In genomic region chr6:3041147-3041546, GRCh38 we compare ENCODE assay signal across 27 cellular contexts.
"Had no signal": no experiment of that assay in that cellular context is flagged by ENCODE, and none has a peak within 500 bp of the region (broad histone marks: within the 10 kb centered on the region; RNA-seq: fewer than 3 reads in every experiment).

No MANE protein-coding gene starts in this region.

- H3K27ac Mint-ChIP-seq: activated CD4-positive, alpha-beta memory T cell treated with anti-CD3 and anti-CD28 coated beads, Interleukin-2, amount 10 ng/mL, durations not matched to agents 7 days and 5 days; activated CD4-positive, alpha-beta T cell treated with anti-CD3 and anti-CD28 coated beads, Interleukin-2, amount 10 ng/mL, durations not matched to agents 7 days and 5 days; activated naive CD4-positive, alpha-beta T cell treated with anti-CD3 and anti-CD28 coated beads for 36 hours; activated naive CD4-positive, alpha-beta T cell treated with anti-CD3 and anti-CD28 coated beads, Interleukin-2, amount 50 U/mL, for 24 hours; activated naive CD8-positive, alpha-beta T cell treated with anti-CD3 and anti-CD28 coated beads for 36 hours; activated naive CD8-positive, alpha-beta T cell treated with anti-CD3 and anti-CD28 coated beads, Interleukin-2, amount 50 U/mL, for 24 hours; activated T-helper 17 cell treated with anti-CD3 and anti-CD28 coated beads, Interleukin-2, amount 50 U/mL, for 72 hours; brain; WTC11 had no signal

- H3K9me3 Mint-ChIP-seq: activated CD4-positive, alpha-beta memory T cell treated with anti-CD3 and anti-CD28 coated beads, Interleukin-2, amount 10 ng/mL, durations not matched to agents 7 days and 5 days; activated CD4-positive, alpha-beta T cell treated with anti-CD3 and anti-CD28 coated beads, Interleukin-2, amount 10 ng/mL, durations not matched to agents 7 days and 5 days; activated naive CD4-positive, alpha-beta T cell treated with anti-CD3 and anti-CD28 coated beads for 36 hours; activated naive CD4-positive, alpha-beta T cell treated with anti-CD3 and anti-CD28 coated beads, Interleukin-2, amount 50 U/mL, for 24 hours; activated naive CD8-positive, alpha-beta T cell treated with anti-CD3 and anti-CD28 coated beads for 36 hours; activated naive CD8-positive, alpha-beta T cell treated with anti-CD3 and anti-CD28 coated beads, Interleukin-2, amount 50 U/mL, for 24 hours; activated T-cell treated with anti-CD3 and anti-CD28 coated beads, Interleukin-2, amount 50 U/mL, for 4 hours; activated T-helper 17 cell treated with anti-CD3 and anti-CD28 coated beads, Interleukin-2, amount 50 U/mL, for 72 hours; WTC11 had no signal

- H3K4me1 ChIP-seq: ascending aorta, breast epithelium, colonic mucosa, foreskin keratinocyte had no signal

- DNase-seq: activated CD4-positive, alpha-beta memory T cell treated with anti-CD3 and anti-CD28 coated beads, Interleukin-2, amount 10 ng/mL, durations not matched to agents 7 days and 5 days; activated CD4-positive, alpha-beta T cell treated with anti-CD3 and anti-CD28 coated beads for 1 hour; activated CD4-positive, alpha-beta T cell treated with anti-CD3 and anti-CD28 coated beads for 4 hours; activated CD4-positive, alpha-beta T cell treated with anti-CD3 and anti-CD28 coated beads, Interleukin-2, amount 10 ng/mL, durations not matched to agents 7 days and 5 days; activated CD4-positive, alpha-beta T cell treated with anti-CD3 and anti-CD28 coated beads, Interleukin-2, amount 50 U/mL, for 4 hours; activated effector memory CD4-positive, alpha-beta T cell treated with Interleukin-2 at 50 U/mL for 16 hours; activated gamma-delta T cell treated with Interleukin-2 at 50 U/mL for 16 hours; activated naive CD4-positive, alpha-beta T cell treated with anti-CD3 and anti-CD28 coated beads for 36 hours; activated naive CD8-positive, alpha-beta T cell treated with anti-CD3 and anti-CD28 coated beads for 36 hours; activated naive CD8-positive, alpha-beta T cell treated with anti-CD3 and anti-CD28 coated beads, Interleukin-2, amount 50 U/mL, for 24 hours; activated T-cell treated with anti-CD3 and anti-CD28 coated beads, Interleukin-2, amount 50 U/mL, for 4 hours; central memory CD4-positive, alpha-beta T cell; cerebellar nuclear complex; colonic mucosa; effector CD8-positive, alpha-beta T cell; erythroblast; foreskin keratinocyte; gastrocnemius medialis; T-helper 2 cell had no signal

- H3K27me3 ChIP-seq: ascending aorta, breast epithelium, cardiac muscle cell, colonic mucosa, esophagus muscularis mucosa, foreskin keratinocyte, gastrocnemius medialis had no signal

- H3K36me3 ChIP-seq: ascending aorta, breast epithelium, cardiac muscle cell, colonic mucosa, esophagus muscularis mucosa, gastrocnemius medialis had no signal

- H3K9me3 ChIP-seq: ascending aorta, breast epithelium, colonic mucosa, esophagus muscularis mucosa, gastrocnemius medialis had no signal

- H3K36me3 Mint-ChIP-seq: activated naive CD4-positive, alpha-beta T cell treated with anti-CD3 and anti-CD28 coated beads, Interleukin-2, amount 50 U/mL, for 24 hours; activated naive CD8-positive, alpha-beta T cell treated with anti-CD3 and anti-CD28 coated beads for 36 hours; brain; WTC11 had no signal

- H3K27ac ChIP-seq: ascending aorta, breast epithelium, colonic mucosa, esophagus muscularis mucosa, foreskin keratinocyte, gastrocnemius medialis had no signal

- H3K4me1 Mint-ChIP-seq: activated CD4-positive, alpha-beta T cell treated with anti-CD3 and anti-CD28 coated beads, Interleukin-2, amount 10 ng/mL, durations not matched to agents 7 days and 5 days; activated naive CD4-positive, alpha-beta T cell treated with anti-CD3 and anti-CD28 coated beads, Interleukin-2, amount 50 U/mL, for 24 hours; activated T-helper 17 cell treated with anti-CD3 and anti-CD28 coated beads, Interleukin-2, amount 50 U/mL, for 72 hours had no signal

- H3K4me3 ChIP-seq: ascending aorta, breast epithelium, cardiac muscle cell, colonic mucosa, esophagus muscularis mucosa, gastrocnemius medialis had no signal

- H3K4me3 Mint-ChIP-seq: activated CD4-positive, alpha-beta memory T cell treated with anti-CD3 and anti-CD28 coated beads, Interleukin-2, amount 10 ng/mL, durations not matched to agents 7 days and 5 days; activated CD4-positive, alpha-beta T cell treated with anti-CD3 and anti-CD28 coated beads, Interleukin-2, amount 10 ng/mL, durations not matched to agents 7 days and 5 days; activated naive CD4-positive, alpha-beta T cell treated with anti-CD3 and anti-CD28 coated beads for 36 hours; activated naive CD4-positive, alpha-beta T cell treated with anti-CD3 and anti-CD28 coated beads, Interleukin-2, amount 50 U/mL, for 24 hours; activated naive CD8-positive, alpha-beta T cell treated with anti-CD3 and anti-CD28 coated beads for 36 hours; activated naive CD8-positive, alpha-beta T cell treated with anti-CD3 and anti-CD28 coated beads, Interleukin-2, amount 50 U/mL, for 24 hours; activated T-cell treated with anti-CD3 and anti-CD28 coated beads, Interleukin-2, amount 50 U/mL, for 4 hours; activated T-helper 17 cell treated with anti-CD3 and anti-CD28 coated beads, Interleukin-2, amount 50 U/mL, for 72 hours; brain; WTC11 had no signal

- H3K27me3 Mint-ChIP-seq: activated naive CD4-positive, alpha-beta T cell treated with anti-CD3 and anti-CD28 coated beads, Interleukin-2, amount 50 U/mL, for 24 hours; activated naive CD8-positive, alpha-beta T cell treated with anti-CD3 and anti-CD28 coated beads for 36 hours; activated naive CD8-positive, alpha-beta T cell treated with anti-CD3 and anti-CD28 coated beads, Interleukin-2, amount 50 U/mL, for 24 hours; activated T-helper 17 cell treated with anti-CD3 and anti-CD28 coated beads, Interleukin-2, amount 50 U/mL, for 72 hours had no signal
